ENCODE assay signal across 11 cellular contexts in genomic region chr1:203129501-203130231, GRCh38. TPM values are rescaled to one million over a fixed set of nuclear protein-coding genes. Genes with fewer than 3 reads are reported as not detected.
DNase-seq lines count a peak whose midpoint lies in the region; ATAC-seq lines count a peak whose summit lies in the region.
"Had no signal": no experiment of that assay in that cellular context is flagged by ENCODE, and none has a peak within 500 bp of the region (broad histone marks: within the 10 kb centered on the region; RNA-seq: fewer than 3 reads in every experiment).

No MANE protein-coding gene starts in this region.

- DNase-seq in DMS153 (lab: John Stamatoyannopoulos, UW) (peak; percentile 25), NCI-H69 (lab: John Stamatoyannopoulos, UW) (peak; percentile 47), head of caudate nucleus (peak; percentile 81 to 97 (median 92)), pons (ENCODE audit: low spot score) (peak; percentile 97), ureter (ENCODE audit: low spot score) (no peak), GM19240 (ENCODE audit: insufficient read length, low spot score) (no peak)
- DNase-seq in stimulated activated naive CD4-positive, alpha-beta T cell treated with Interleukin-2 at 50 U/mL for 16 hours (lab: John Stamatoyannopoulos, UW) = no peak
- DNase-seq: NCI-H524 treated with DMSO at 0.1 percent for 48 hours; stimulated activated CD4-positive, alpha-beta T cell treated with anti-CD3 and anti-CD28 coated beads, Interleukin-15, amount 100 ng/mL, for 24 hours had no signal

- no peak for ATAC-seq in HG02610 (IDR thresholded peaks at IDR 0.05; ENCODE audit: unreplicated experiment)

- intact Hi-C loops in head of caudate nucleus (cut with DNase I) = loop anchor here (5.0 kb wide), 1 partner anchor 92 kb away; no protein-coding TSS in a partner anchor

RNA-seq across cellular contexts. Expression of gene ADORA1, which starts 2.1 kb away (rescaled TPM):
- 1.5 TPM for total RNA-seq in ureter

RNA-seq across cellular contexts. Expression of gene MYOG, which starts 43.9 kb away (rescaled TPM):
- not detected for total RNA-seq in ureter

RNA-seq across cellular contexts. Expression of gene MYBPH, which starts 46.0 kb away (rescaled TPM):
- total RNA-seq in ureter = not detected

RNA-seq across cellular contexts. Expression of gene CHI3L1, which starts 56.8 kb away (rescaled TPM):
- total RNA-seq in ureter = 8.8 TPM
- total RNA-seq: cardiac muscle cell had no signal

Comparison
In these comparisons a context has a peak if more than half of its experiments do, and no peak if none do; other contexts are left out.
1. DNase-seq: peak in DMS153 (single experiment), NCI-H69 (single experiment), head of caudate nucleus (42 of 42) and pons (single experiment); none in stimulated activated naive CD4-positive, alpha-beta T cell treated with Interleukin-2 at 50 U/mL for 16 hours (single experiment), ureter (single experiment) and GM19240 (single experiment).